In the genomic region with DNA sequence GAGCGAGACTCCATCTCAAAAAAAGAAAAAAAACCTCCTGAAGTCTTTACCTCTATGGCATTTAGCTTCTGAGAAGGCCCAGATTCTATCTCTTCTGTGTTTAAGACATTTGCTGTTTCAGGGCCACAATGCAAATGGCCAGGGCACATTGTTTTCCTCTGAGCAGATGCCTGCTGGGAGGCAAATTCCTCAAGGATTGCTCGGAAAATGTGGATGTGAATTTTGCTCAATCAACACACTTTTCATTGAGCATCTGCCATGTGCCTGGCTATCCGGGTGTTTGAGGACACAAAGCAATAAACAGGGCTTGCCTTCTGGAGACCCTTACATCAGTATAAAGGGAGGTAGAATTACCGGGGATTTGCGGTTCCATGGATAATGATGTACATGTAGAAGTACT, we compare ENCODE assay signal across 21 cellular contexts. TPM values are rescaled to one million over a fixed set of nuclear protein-coding genes. Genes with fewer than 3 reads are reported as not detected.
A peak's percentile ranks its signal among the peaks of the same experiment; 100 is the strongest.
DNase-seq lines count a peak whose midpoint lies in the region; ATAC-seq and TF ChIP-seq lines count a peak whose summit lies in the region.
"Had no signal": no experiment of that assay in that cellular context is flagged by ENCODE, and none has a peak within 500 bp of the region (broad histone marks: within the 10 kb centered on the region; RNA-seq: fewer than 3 reads in every experiment).

No MANE protein-coding gene starts in this region.

- DNase-seq in EL (peak; percentile 21), iPS DF 6.9 (ENCODE audit: low read depth, low spot score) (no peak), neural crest cell (ENCODE audit: low read depth, low spot score) (no peak), mesenchymal stem cell (no peak), hippocampal formation (lab: John Stamatoyannopoulos, UW) (no peak)
- DNase-seq: COR-L47, GF-D8, H7, MG63, NCI-H1105, NCI-H187 treated with DMSO at 0.1 percent for 48 hours, NCI-H2171, NCI-H446 treated with DMSO at 0.1 percent for 48 hours, NCI-H774, Right ventricle myocardium superior had no signal

- H3K4me1 ChIP-seq in HUES6 (ENCODE audit: control insufficient read depth, insufficient read depth, low read length), result peaks cover 87% of the 10 kb centered on the region
- peaks cover 15% of the 10 kb centered on the region for H3K4me1 ChIP-seq in iPS DF 6.9 (ENCODE audit: control insufficient read depth, insufficient read depth, low read length)
- peaks cover 3% of the 10 kb centered on the region for H3K4me1 ChIP-seq in mesenchymal stem cell (ENCODE audit: control insufficient read depth, insufficient read depth, low read depth, low read length)

- no peak for TF ChIP-seq CTCF in neural crest cell (conservative IDR thresholded peaks at IDR 0.05)

- ATAC-seq in GM19452 (IDR thresholded peaks at IDR 0.05; ENCODE audit: unreplicated experiment) (no peak), HG02571 (IDR thresholded peaks at IDR 0.05; ENCODE audit: unreplicated experiment) (no peak)
- ATAC-seq: Panc1, SK-N-SH treated with all-trans-retinoic acid at 6 μM for 48 hours had no signal

- no peak overlapping the region for H2AK5ac ChIP-seq in mesenchymal stem cell (ENCODE audit: low read length, severe bottlenecking)

- H3K9me3 Mint-ChIP-seq in neural crest cell, result no peaks in the 10 kb centered on the region

- H3K18ac ChIP-seq in mesenchymal stem cell (ENCODE audit: low read depth in 1 of 2, low read length in 2 of 2), result no peak overlapping the region

- peak overlapping the region; percentile 40; the same call in 1 of the 2 replicates for H3K4me3 ChIP-seq in HUES6 (ENCODE audit: low read depth, low read length)
- no peak overlapping the region for H3K4me3 ChIP-seq in iPS DF 6.9 (ENCODE audit: low read length)
- no peak overlapping the region for H3K4me3 ChIP-seq in mesenchymal stem cell (ENCODE audit: insufficient read depth in 1 of 2, low read depth in 1 of 2, low read length in 2 of 2)
- H3K4me3 ChIP-seq: MG63 had no signal

- no peak overlapping the region for H4K8ac ChIP-seq in mesenchymal stem cell (ENCODE audit: low read length)

- peak overlapping the region; percentile 56 for H3K4me3 Mint-ChIP-seq in neural crest cell

- H2BK12ac ChIP-seq in mesenchymal stem cell (ENCODE audit: low read length in 2 of 2), result no peak overlapping the region

- no peak overlapping the region for H2BK120ac ChIP-seq in mesenchymal stem cell (ENCODE audit: low read depth, low read length)

- no peaks in the 10 kb centered on the region for H3K79me1 ChIP-seq in mesenchymal stem cell (replicated peaks; ENCODE audit: low read length, poor library complexity, severe bottlenecking)

- H3K27me3 ChIP-seq in HUES6 (ENCODE audit: control insufficient read depth, insufficient read depth, low read length), result no peaks in the 10 kb centered on the region
- H3K27me3 ChIP-seq in iPS DF 6.9 (ENCODE audit: control insufficient read depth, insufficient read depth, low read length), result no peaks in the 10 kb centered on the region
- peaks cover 46 to 61% of the 10 kb centered on the region in 2 experiments for H3K27me3 ChIP-seq in mesenchymal stem cell (ENCODE audit: control insufficient read depth in 1 of 2, insufficient read depth in 1 of 2, low read length in 2 of 2)
- H3K27me3 ChIP-seq: MG63 had no signal

- H2BK5ac ChIP-seq in mesenchymal stem cell (ENCODE audit: low read depth, low read length, poor library complexity, severe bottlenecking), result no peak overlapping the region

- H3K9ac ChIP-seq in HUES6 (ENCODE audit: low read length), result peak overlapping the region; percentile 47
- no peak overlapping the region for H3K9ac ChIP-seq in mesenchymal stem cell (ENCODE audit: low read length)

- no peak overlapping the region for H2BK15ac ChIP-seq in mesenchymal stem cell (ENCODE audit: low read depth, poor library complexity, severe bottlenecking)

- H3K23ac ChIP-seq in mesenchymal stem cell (ENCODE audit: low read length in 2 of 2), result no peak overlapping the region

- H3K36me3 Mint-ChIP-seq in neural crest cell (ENCODE audit: low read depth), result peaks cover 2% of the 10 kb centered on the region

- no peak overlapping the region for H3K4me2 ChIP-seq in mesenchymal stem cell (ENCODE audit: low read length, poor library complexity, severe bottlenecking)

- no peak overlapping the region for H4K91ac ChIP-seq in mesenchymal stem cell (ENCODE audit: low read length)

- H3K4ac ChIP-seq in mesenchymal stem cell (ENCODE audit: low read depth in 1 of 2, low read length in 2 of 2), result no peak overlapping the region

- 0 out of 2 replicates have a peak overlapping the region, but pooled peaks have one; percentile 53 for H3K27ac ChIP-seq in HUES6 (ENCODE audit: low read depth, low read length)
- peak overlapping the region; percentile 58 for H3K27ac ChIP-seq in iPS DF 6.9 (ENCODE audit: low read length)
- no peak overlapping the region for H3K27ac ChIP-seq in mesenchymal stem cell (ENCODE audit: low read length, poor library complexity, severe bottlenecking)
- H3K27ac ChIP-seq: C4-2B had no signal

- H3K36me3 ChIP-seq in HUES6 (ENCODE audit: control insufficient read depth, insufficient read depth, low read length) (no peaks in the 10 kb centered on the region), iPS DF 6.9 (ENCODE audit: control insufficient read depth, insufficient read depth, low read length) (no peaks in the 10 kb centered on the region), mesenchymal stem cell (ENCODE audit: control insufficient read depth in 1 of 2, insufficient read depth in 2 of 2, low read depth in 1 of 2, low read length in 2 of 2) (no peaks in the 10 kb centered on the region)
- H3K36me3 ChIP-seq: MG63 had no signal

- no CpG with 5 or more reads among the region's 5 CpGs for WGBS in iPS DF 6.9 (ENCODE audit: insufficient coverage, insufficient read length)
- 65% methylated on average over 3 of the region's 5 CpGs for WGBS in mesenchymal stem cell

- H3K27ac Mint-ChIP-seq in neural crest cell (ENCODE audit: unreplicated experiment), result peak overlapping the region; percentile 9

- no peaks in the 10 kb centered on the region for H3K27me3 Mint-ChIP-seq in neural crest cell (ENCODE audit: low read depth)

- H2AFZ ChIP-seq in mesenchymal stem cell (ENCODE audit: low read depth, low read length), result no peak overlapping the region

- peaks cover 91% of the 10 kb centered on the region for H3K4me1 Mint-ChIP-seq in neural crest cell

- H3K14ac ChIP-seq in mesenchymal stem cell (ENCODE audit: low read length in 2 of 2), result no peak overlapping the region

- H3K9me3 ChIP-seq in HUES6 (ENCODE audit: control insufficient read depth, insufficient read depth, low read depth, low read length) (no peaks in the 10 kb centered on the region), iPS DF 6.9 (ENCODE audit: control insufficient read depth, insufficient read depth, low read length) (no peaks in the 10 kb centered on the region), mesenchymal stem cell (ENCODE audit: control insufficient read depth, low read length) (no peaks in the 10 kb centered on the region)
- H3K9me3 ChIP-seq: MG63 had no signal

RNA-seq across cellular contexts. Expression of a gene that starts 20.0 kb away (rescaled TPM):
- 92.4 and 95.2 TPM in 2 replicates for total RNA-seq in neural crest cell
- not detected for polyA plus RNA-seq in mesenchymal stem cell (2013, experiment 1 of 2)
- not detected for polyA plus RNA-seq in mesenchymal stem cell (2013, experiment 2 of 2)
- total RNA-seq: Right ventricle myocardium superior had no signal
